Comparison of ENCODE assay signal across 16 cellular contexts in the genomic region with DNA sequence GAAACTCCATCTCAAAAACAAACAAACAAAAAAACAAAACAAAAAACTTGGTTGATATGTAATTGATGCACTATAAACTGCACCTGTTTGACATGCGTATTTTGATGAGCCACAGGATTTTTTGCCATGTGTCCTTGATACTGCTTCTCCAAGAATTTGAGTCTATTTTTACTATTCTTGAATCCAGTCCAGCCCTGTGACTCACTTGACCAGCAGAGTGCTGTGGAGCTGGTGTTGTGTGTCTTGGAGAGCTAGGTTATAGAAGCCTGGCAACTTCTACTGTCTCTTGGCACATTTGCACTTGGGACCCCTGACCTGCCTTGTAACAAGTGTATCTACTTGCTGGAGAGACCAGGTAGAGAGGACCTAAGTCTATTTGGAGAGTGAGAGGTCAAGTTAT. TPM values are rescaled to one million over a fixed set of nuclear protein-coding genes. Genes with fewer than 3 reads are reported as not detected.
DNase-seq lines count a peak whose midpoint lies in the region; ATAC-seq and TF ChIP-seq lines count a peak whose summit lies in the region.
"Had no signal": no experiment of that assay in that cellular context is flagged by ENCODE, and none has a peak within 500 bp of the region (broad histone marks: within the 10 kb centered on the region; RNA-seq: fewer than 3 reads in every experiment).

No MANE protein-coding gene starts in this region.

- H3K18ac ChIP-seq in IMR-90 (ENCODE audit: low read depth, low read length): no peak overlapping the region
- H3K18ac ChIP-seq in mesenchymal stem cell (ENCODE audit: low read depth in 1 of 2, low read length in 2 of 2): no peak overlapping the region

- no peak for TF ChIP-seq POLR2A in IMR-90 (IDR thresholded peaks at IDR 0.05; ENCODE audit: low read depth, low read length)
- TF ChIP-seq POLR2A in uterus (IDR thresholded peaks at IDR 0.05): no peak

- no peak overlapping the region for H3K4ac ChIP-seq in IMR-90 (ENCODE audit: low read depth, low read length)
- no peak overlapping the region for H3K4ac ChIP-seq in mesenchymal stem cell (ENCODE audit: low read depth in 1 of 2, low read length in 2 of 2)

- no peak overlapping the region for H3K4me3 ChIP-seq in IMR-90 (ENCODE audit: insufficient read depth, low read depth, low read length)
- no peak overlapping the region for H3K4me3 ChIP-seq in epithelial cell of esophagus (ENCODE audit: low read length)
- no peak overlapping the region for H3K4me3 ChIP-seq in mesenchymal stem cell (ENCODE audit: insufficient read depth in 1 of 2, low read depth in 1 of 2, low read length in 2 of 2)
- H3K4me3 ChIP-seq in uterus: no peak overlapping the region
- H3K4me3 ChIP-seq: cardiac muscle cell had no signal

- CTCF ChIA-PET in IMR-90 (lab: Yijun Ruan, JAX): interaction anchor here (1.2 kb wide), 1 partner anchor 151 kb away, joined by 3 read pairs; no protein-coding TSS in a partner anchor

- no peak overlapping the region for H2BK20ac ChIP-seq in IMR-90 (ENCODE audit: low read depth, low read length)

- no peak overlapping the region for H2BK12ac ChIP-seq in mesenchymal stem cell (ENCODE audit: low read length in 2 of 2)

- H3K23ac ChIP-seq in IMR-90 (ENCODE audit: low read depth, low read length) (no peak overlapping the region), mesenchymal stem cell (ENCODE audit: low read length in 2 of 2) (no peak overlapping the region)

- WGBS in IMR-90 (ENCODE audit: extremely low coverage in 2 of 2, insufficient read length in 1 of 2), 2 experiments: no CpG with 5 or more reads among the region's 1 CpG
- 91% methylated on average over 1 of the region's 1 CpG for WGBS in mesenchymal stem cell

- H2AK5ac ChIP-seq in IMR-90 (ENCODE audit: low read depth, low read length) (no peak overlapping the region), mesenchymal stem cell (ENCODE audit: low read length, severe bottlenecking) (no peak overlapping the region)

- in situ Hi-C loops in IMR-90 (cut with MboI; ENCODE audit: low sequenced_read_pairs): loop anchor here (10.0 kb wide), 1 partner anchor 387 kb away; no protein-coding TSS in a partner anchor

- ATAC-seq in IMR-90 (ENCODE audit: low read depth): no peak
- no peak for ATAC-seq in GM21360 (IDR thresholded peaks at IDR 0.05; ENCODE audit: unreplicated experiment)
- ATAC-seq: sciatic nerve had no signal

- H3K4me1 Mint-ChIP-seq in CD14-positive monocyte: no peaks in the 10 kb centered on the region

- no peak overlapping the region for H3K56ac ChIP-seq in IMR-90 (ENCODE audit: extremely low read depth, insufficient read depth, low read length)

- no peak overlapping the region for H4K8ac ChIP-seq in IMR-90 (ENCODE audit: low read depth in 2 of 2, low read length in 2 of 2)
- no peak overlapping the region for H4K8ac ChIP-seq in mesenchymal stem cell (ENCODE audit: low read length)

- no peaks in the 10 kb centered on the region for H3K36me3 ChIP-seq in IMR-90 (ENCODE audit: control insufficient read depth, insufficient read depth, low read length)
- no peaks in the 10 kb centered on the region for H3K36me3 ChIP-seq in mesenchymal stem cell (ENCODE audit: control insufficient read depth in 1 of 2, insufficient read depth in 2 of 2, low read depth in 1 of 2, low read length in 2 of 2)
- no peaks in the 10 kb centered on the region for H3K36me3 ChIP-seq in uterus
- H3K36me3 ChIP-seq: cardiac muscle cell had no signal

- H2BK5ac ChIP-seq in IMR-90 (ENCODE audit: low read depth, low read length, poor library complexity, severe bottlenecking): no peak overlapping the region
- no peak overlapping the region for H2BK5ac ChIP-seq in mesenchymal stem cell (ENCODE audit: low read depth, low read length, poor library complexity, severe bottlenecking)

- no peaks in the 10 kb centered on the region for H3K9me1 ChIP-seq in IMR-90 (ENCODE audit: insufficient read depth, low read length)

- H2BK120ac ChIP-seq in IMR-90 (ENCODE audit: low read depth, low read length): no peak overlapping the region
- no peak overlapping the region for H2BK120ac ChIP-seq in mesenchymal stem cell (ENCODE audit: low read depth, low read length)

- no peaks in the 10 kb centered on the region for H3K4me1 ChIP-seq in IMR-90 (ENCODE audit: control insufficient read depth, insufficient read depth, low read length)
- no peaks in the 10 kb centered on the region for H3K4me1 ChIP-seq in mesenchymal stem cell (ENCODE audit: control insufficient read depth, insufficient read depth, low read depth, low read length)
- no peaks in the 10 kb centered on the region for H3K4me1 ChIP-seq in uterus

- H2BK15ac ChIP-seq in IMR-90 (ENCODE audit: low read depth, low read length) (no peak overlapping the region), mesenchymal stem cell (ENCODE audit: low read depth, poor library complexity, severe bottlenecking) (no peak overlapping the region)

- intact Hi-C loops in IMR-90 (cut with micrococcal nuclease) (no loop called here), CD14-positive monocyte (cut with micrococcal nuclease) (no loop called here), uterus (cut with DNase I; ENCODE audit: low total_unique reads) (no loop called here)

- H3K9ac ChIP-seq in IMR-90 (ENCODE audit: low read depth, low read length) (no peak overlapping the region), mesenchymal stem cell (ENCODE audit: low read length) (no peak overlapping the region)
- H3K9ac ChIP-seq: KMS-11 had no signal

- peaks cover 0 to 2% (median 2%) of the 10 kb centered on the region in 3 donors for H3K27me3 Mint-ChIP-seq in CD14-positive monocyte (ENCODE audit: low read depth in 3 of 3)

- no peaks in the 10 kb centered on the region for H4K20me1 ChIP-seq in IMR-90 (ENCODE audit: insufficient read depth, low read length)

- H3K4me3 Mint-ChIP-seq in CD14-positive monocyte: no peak overlapping the region

- H3K27me3 ChIP-seq in IMR-90 (ENCODE audit: control insufficient read depth, insufficient read depth, low read length) (0 out of 2 replicates have a peak, but pooled peaks cover 2% of the 10 kb centered on the region), mesenchymal stem cell (ENCODE audit: control insufficient read depth in 1 of 2, insufficient read depth in 1 of 2, low read length in 2 of 2) (peaks cover 0 to 3% of the 10 kb centered on the region in 2 experiments), uterus (no peaks in the 10 kb centered on the region)
- H3K27me3 ChIP-seq: cardiac muscle cell had no signal

- H3K27ac ChIP-seq in IMR-90 (ENCODE audit: insufficient read depth, low read length) (no peak overlapping the region), mesenchymal stem cell (ENCODE audit: low read length, poor library complexity, severe bottlenecking) (no peak overlapping the region), uterus (no peak overlapping the region)
- H3K27ac ChIP-seq: cardiac muscle cell, KMS-11 had no signal

- no peak overlapping the region for H3K27ac Mint-ChIP-seq in CD14-positive monocyte

- no peak overlapping the region for H4K91ac ChIP-seq in IMR-90 (ENCODE audit: insufficient read depth, low read depth, low read length)
- H4K91ac ChIP-seq in mesenchymal stem cell (ENCODE audit: low read length): no peak overlapping the region

- no peak for TF ChIP-seq CTCF in IMR-90 (conservative IDR thresholded peaks at IDR 0.05; ENCODE audit: low read depth, low read length)
- no peak for TF ChIP-seq CTCF in epithelial cell of esophagus (IDR thresholded peaks at IDR 0.05; ENCODE audit: insufficient read depth, low read depth, low read length, missing control alignments)
- TF ChIP-seq CTCF in CD14-positive monocyte (IDR thresholded peaks at IDR 0.05): no peak
- no peak for TF ChIP-seq CTCF in uterus (IDR thresholded peaks at IDR 0.05)

- H3K9me3 Mint-ChIP-seq in CD14-positive monocyte: peaks cover 0 to 3% (median 0%) of the 10 kb centered on the region in 7 donors

- no peak overlapping the region for H4K5ac ChIP-seq in IMR-90 (ENCODE audit: low read depth, low read length)

- H3K9me3 ChIP-seq in IMR-90 (ENCODE audit: control insufficient read depth, insufficient read depth, low read length) (no peaks in the 10 kb centered on the region), mesenchymal stem cell (ENCODE audit: control insufficient read depth, low read length) (no peaks in the 10 kb centered on the region), uterus (no peaks in the 10 kb centered on the region)

- H3K14ac ChIP-seq in IMR-90 (replicated peaks; ENCODE audit: low read depth, low read length): no peak overlapping the region
- H3K14ac ChIP-seq in mesenchymal stem cell (ENCODE audit: low read length in 2 of 2): no peak overlapping the region

- no peak for TF ChIP-seq RAD21 in IMR-90 (IDR thresholded peaks at IDR 0.05; ENCODE audit: low read length)

- no peak overlapping the region for H2AK9ac ChIP-seq in IMR-90 (replicated peaks; ENCODE audit: low read depth, low read length, poor library complexity)

- H3K4me2 ChIP-seq in IMR-90 (ENCODE audit: low read depth, low read length) (no peak overlapping the region), mesenchymal stem cell (ENCODE audit: low read length, poor library complexity, severe bottlenecking) (no peak overlapping the region)
- H3K4me2 ChIP-seq: KMS-11 had no signal

- POLR2A ChIA-PET in IMR-90 (lab: Charles Lee; ENCODE audit: unreplicated experiment): no interaction called here

- no peaks in the 10 kb centered on the region for H3K36me3 Mint-ChIP-seq in CD14-positive monocyte

- H3K79me1 ChIP-seq in IMR-90 (ENCODE audit: low read depth in 1 of 2, low read length in 2 of 2) (no peaks in the 10 kb centered on the region), mesenchymal stem cell (replicated peaks; ENCODE audit: low read length, poor library complexity, severe bottlenecking) (no peaks in the 10 kb centered on the region)

- dilution Hi-C loops in IMR-90 (cut with HindIII; ENCODE audit: low sequenced_read_pairs, unreplicated experiment): no loop called here

- DNase-seq in AG20443 (ENCODE audit: low spot score): peak; percentile 64
- peak; percentile 17 for DNase-seq in IMR-90
- peak; percentile 22 for DNase-seq in epithelial cell of esophagus (ENCODE audit: low read depth)
- DNase-seq in mesenchymal stem cell: peak; percentile 9
- DNase-seq in CD14-positive monocyte (ENCODE audit: low spot score): no peak
- DNase-seq in mesenteric fat pad (ENCODE audit: low spot score): no peak
- no peak for DNase-seq in uterus
- DNase-seq: activated naive CD4-positive, alpha-beta T cell treated with Interleukin-2 at 50 U/mL for 16 hours; activated T-cell treated with anti-CD3 and anti-CD28 coated beads for 4 hours; effector CD4-positive, alpha-beta T cell; NCI-H2171 treated with DMSO at 0.1 percent for 48 hours; occipital lobe had no signal

- H2AFZ ChIP-seq in IMR-90 (replicated peaks; ENCODE audit: low read length, poor library complexity): no peak overlapping the region
- H2AFZ ChIP-seq in mesenchymal stem cell (ENCODE audit: low read depth, low read length): no peak overlapping the region

- BruUV-seq in IMR-90 (replicated peaks; lab: Mats Ljungman, UMichigan): no TSS peak

RNA-seq across cellular contexts. Expression of gene KLRG1, which starts 52.0 kb away (rescaled TPM):
- 0.54 and 0.56 TPM in 2 replicates for total RNA-seq in IMR-90 (2012; rRNA removed)
- 0.36 and 0.47 TPM in 2 replicates for polyA plus RNA-seq in IMR-90 (2012; rRNA removed)
- polyA plus RNA-seq in IMR-90 (2012; cell fraction: cytosol; rRNA removed): 0.22 and 0.49 TPM in 2 replicates
- 0.07 and 0.13 TPM in 2 replicates for polyA plus RNA-seq in IMR-90 (2012; cell fraction: nucleus; rRNA removed; ENCODE audit: low replicate concordance)
- 0.64 TPM for polyA plus RNA-seq in mesenchymal stem cell (2013, experiment 1 of 2)
- 0.63 TPM for polyA plus RNA-seq in mesenchymal stem cell (2013, experiment 2 of 2)
- polyA plus RNA-seq in CD14-positive monocyte: 1 to 10 TPM; 2.3 to 3.4 TPM
- 7.7 TPM for total RNA-seq in mesenteric fat pad
- 1 to 10 TPM in 2 of 4 donors, under 1 TPM in 1, not detected in 1; 0.26 to 5.1 (median 1.5) TPM for total RNA-seq in uterus

Comparison
In these comparisons a context has a peak if more than half of its experiments do, and no peak if none do; other contexts are left out.
1. DNase-seq: peak in AG20443 (single experiment), IMR-90 (single experiment), epithelial cell of esophagus (single experiment) and mesenchymal stem cell (single experiment); none in CD14-positive monocyte (single experiment), mesenteric fat pad (single experiment) and uterus (0 of 2).